1 cellular context compared by ENCODE assay signal in the genomic region with DNA sequence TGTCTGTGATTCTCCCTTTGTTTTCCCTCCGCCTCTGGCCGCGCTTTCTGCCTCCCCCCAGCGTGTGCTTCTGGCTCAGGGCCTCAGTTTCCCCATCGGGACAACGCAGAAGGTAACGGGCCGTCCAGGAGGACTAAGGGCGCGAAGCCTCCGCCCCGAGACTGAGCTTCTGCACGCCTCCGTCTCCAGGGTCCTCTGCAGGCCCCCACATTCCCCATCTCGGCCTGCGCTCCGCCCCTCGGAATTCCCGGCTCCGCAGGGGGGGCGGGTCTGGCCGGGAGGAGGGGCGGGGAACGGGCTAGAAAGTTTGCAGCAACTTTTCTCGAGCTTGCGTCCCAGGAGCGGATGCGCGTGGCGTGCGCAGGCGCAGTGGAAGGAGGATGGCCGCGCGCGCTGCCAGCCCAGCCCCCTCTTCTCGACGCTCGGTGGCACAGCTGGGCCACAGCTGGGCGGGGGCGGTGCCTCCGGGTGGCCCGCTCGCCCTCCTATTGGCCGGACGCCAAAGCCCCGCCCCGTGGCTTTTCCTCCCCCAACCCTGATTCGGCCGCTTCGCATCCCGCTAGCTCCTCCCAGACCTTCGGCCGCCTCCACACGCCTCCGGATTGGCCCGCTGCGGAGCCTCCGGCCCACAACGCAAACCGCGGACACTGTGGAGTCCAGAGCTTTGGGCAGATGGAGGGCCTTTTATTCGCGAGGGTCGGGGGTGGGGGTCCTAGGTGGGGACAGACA.
A peak's percentile ranks its signal among the peaks of the same experiment; 100 is the strongest.
TF ChIP-seq lines count a peak whose summit lies in the region.

A gene (minus strand): TSS at position 199 of the 729 bp plus-strand sequence. CDS start 408 bp downstream, outside the sequence.

TF ChIP-seq in IMR-90, 13 proteins besides CTCF, POLR2A, EP300 and RAD21 (continued from another document):
- TF ChIP-seq CEBPB (IDR thresholded peaks at IDR 0.05; ENCODE audit: low read depth, low read length) (peak; percentile 68), MAFK (IDR thresholded peaks at IDR 0.05; ENCODE audit: low read depth, low read length) (no peak), RCOR1 (IDR thresholded peaks at IDR 0.05; ENCODE audit: insufficient replicate concordance, low read length) (peak; percentile 93)
- TF ChIP-seq, protein P1, sequence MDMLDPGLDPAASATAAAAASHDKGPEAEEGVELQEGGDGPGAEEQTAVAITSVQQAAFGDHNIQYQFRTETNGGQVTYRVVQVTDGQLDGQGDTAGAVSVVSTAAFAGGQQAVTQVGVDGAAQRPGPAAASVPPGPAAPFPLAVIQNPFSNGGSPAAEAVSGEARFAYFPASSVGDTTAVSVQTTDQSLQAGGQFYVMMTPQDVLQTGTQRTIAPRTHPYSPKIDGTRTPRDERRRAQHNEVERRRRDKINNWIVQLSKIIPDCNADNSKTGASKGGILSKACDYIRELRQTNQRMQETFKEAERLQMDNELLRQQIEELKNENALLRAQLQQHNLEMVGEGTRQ (IDR thresholded peaks at IDR 0.05; ENCODE audit: low read depth, low read length): peak; percentile 47
TF ChIP-seq in IMR-90: peak in this region for 6.
